Comparison of ENCODE assay signal across 23 cellular contexts in genomic region chr15:93190238-93190637, GRCh38.
DNase-seq lines count a peak whose midpoint lies in the region; FAIRE-seq and TF ChIP-seq lines count a peak whose summit lies in the region.
"Had no signal": no experiment of that assay in that cellular context is flagged by ENCODE, and none has a peak within 500 bp of the region (broad histone marks: within the 10 kb centered on the region; RNA-seq: fewer than 3 reads in every experiment).

No MANE protein-coding gene starts in this region.

- H4K8ac ChIP-seq in H1 (ENCODE audit: extremely low read depth, insufficient read depth, low read length), result no peak overlapping the region

- H3K36me3 Mint-ChIP-seq in neural progenitor cell, result peaks cover 2% of the 10 kb centered on the region
- H3K36me3 Mint-ChIP-seq: CD14-positive monocyte; CD8-positive, alpha-beta memory T cell had no signal

- no peaks in the 10 kb centered on the region for H3K79me2 ChIP-seq in H1 (ENCODE audit: control insufficient read depth in 1 of 2, insufficient read depth in 2 of 2, low read length in 2 of 2)
- H3K79me2 ChIP-seq in neural progenitor cell (ENCODE audit: low read depth), result no peaks in the 10 kb centered on the region

- H2BK5ac ChIP-seq in H1 (ENCODE audit: low read depth, low read length), result no peak overlapping the region

- no peak overlapping the region for H2BK120ac ChIP-seq in H1 (replicated peaks; ENCODE audit: low read depth, low read length)

- H3K9me3 ChIP-seq in H1 (ENCODE audit: insufficient read depth in 2 of 2, low read depth in 1 of 2, low read length in 1 of 2) (no peaks in the 10 kb centered on the region), neural progenitor cell (ENCODE audit: low read depth) (no peaks in the 10 kb centered on the region)
- H3K9me3 ChIP-seq: BE2C; BLaER1 treated with 17β-estradiol and CSF1 and Interleukin-3, amounts not matched to agents 10 nM and 100 nM had no signal

- no peak for FAIRE-seq in H1 (lab: Jason Lieb, UNC)
- FAIRE-seq: A204.1, D721Med, GM12878 had no signal

- peaks cover 10% of the 10 kb centered on the region for H3K27me3 Mint-ChIP-seq in neural progenitor cell (ENCODE audit: insufficient read depth, low read depth)

- 0 out of 7 replicates have a peak, but pooled peaks cover 0 to 2% (median 0%) of the 10 kb centered on the region in 4 experiments for H3K27me3 ChIP-seq in H1 (replicated peaks in 1 of 4; ENCODE audit: control insufficient read depth in 3 of 4, extremely low read depth in 1 of 4, insufficient read depth in 3 of 4, low read length in 3 of 4)
- H3K27me3 ChIP-seq in neural progenitor cell, result no peaks in the 10 kb centered on the region
- H3K27me3 ChIP-seq: BLaER1 treated with 17β-estradiol and CSF1 and Interleukin-3, amounts not matched to agents 10 nM and 100 nM had no signal

- POLR2A ChIA-PET in H1 (lab: Charles Lee; ENCODE audit: partially characterized antibody), result no interaction called here

- H4K20me1 ChIP-seq in H1 (replicated peaks in 1 of 2; ENCODE audit: control insufficient read depth in 1 of 2, insufficient read depth in 2 of 2, low read length in 2 of 2) (no peaks in the 10 kb centered on the region), neural progenitor cell (ENCODE audit: low read depth) (no peaks in the 10 kb centered on the region)
- H4K20me1 ChIP-seq: BLaER1 treated with 17β-estradiol and CSF1 and Interleukin-3, amounts not matched to agents 10 nM and 100 nM had no signal

- H3K14ac ChIP-seq in H1 (ENCODE audit: insufficient read length), result no peak overlapping the region

- H2BK12ac ChIP-seq in H1 (ENCODE audit: low read depth, low read length), result no peak overlapping the region

- no peaks in the 10 kb centered on the region; the same call in 1 of the 2 replicates for H3K23me2 ChIP-seq in H1 (ENCODE audit: low read depth, low read length)

- no peak for TF ChIP-seq RAD21 in H1 (IDR thresholded peaks at IDR 0.05 in 1 of 2, conservative IDR thresholded peaks at IDR 0.05 in 1 of 2; ENCODE audit: low read depth in 2 of 2, low read length in 2 of 2)

- H3K9me3 Mint-ChIP-seq in neural progenitor cell, result peaks cover 3% of the 10 kb centered on the region
- H3K9me3 Mint-ChIP-seq: CD4-positive, alpha-beta T cell; CD8-positive, alpha-beta memory T cell had no signal

- H3K4me3 ChIP-seq in H1 (ENCODE audit: extremely low read depth in 1 of 4, insufficient read depth in 2 of 4, low read depth in 3 of 4, low read length in 4 of 4) (no peak overlapping the region), neural progenitor cell (no peak overlapping the region)
- H3K4me3 ChIP-seq: BLaER1 treated with 17β-estradiol and CSF1 and Interleukin-3, amounts not matched to agents 10 nM and 100 nM; GM12878 had no signal

- H4K5ac ChIP-seq in H1 (ENCODE audit: insufficient read length, low read depth, low read length), result no peak overlapping the region

- no peak overlapping the region for H2AK5ac ChIP-seq in H1 (ENCODE audit: low read depth, low read length)

- H3K27ac ChIP-seq in H1 (ENCODE audit: low read depth, low read length), result no peak overlapping the region
- H3K27ac ChIP-seq in neural progenitor cell, result no peak overlapping the region
- H3K27ac ChIP-seq: 22Rv1; BLaER1 treated with 17β-estradiol and CSF1 and Interleukin-3, amounts not matched to agents 10 nM and 100 nM had no signal

- H3K4me1 Mint-ChIP-seq in neural progenitor cell, result peaks cover 44% of the 10 kb centered on the region
- H3K4me1 Mint-ChIP-seq: CD8-positive, alpha-beta memory T cell had no signal

- H3K4me1 ChIP-seq in H1 (replicated peaks in 1 of 4; ENCODE audit: control insufficient read depth in 3 of 4, insufficient read depth in 4 of 4, low read length in 3 of 4) (peaks cover 0 to 17% (median 7%) of the 10 kb centered on the region in 4 experiments; a peak in 5 of 7 replicates), neural progenitor cell (peaks cover 40% of the 10 kb centered on the region)
- H3K4me1 ChIP-seq: BE2C had no signal

- WGBS in H1 (ENCODE audit: extremely low coverage in 1 of 2, insufficient coverage in 1 of 2, insufficient read length in 1 of 2, insufficient replicate concordance in 2 of 2, low coverage in 1 of 2, low lambda C conversion rate in 2 of 2, missing lambda C conversion rate in 1 of 2), 2 experiments, result 55% methylated on average over 8 of the region's 8 CpGs; no CpG with 5 or more reads in 1 of the 2 experiments

- H4K91ac ChIP-seq in H1 (replicated peaks; ENCODE audit: insufficient read length, low read length), result no peak overlapping the region

- H2BK20ac ChIP-seq in H1 (ENCODE audit: low read length), result no peak overlapping the region

- H3F3A ChIP-seq in neural progenitor cell (ENCODE audit: low read depth), result peaks cover 19% of the 10 kb centered on the region

- TF ChIP-seq POLR2A in H1 (IDR thresholded peaks at IDR 0.05; ENCODE audit: control extremely low read depth in 1 of 2, low read depth in 2 of 2, low read length in 2 of 2), result no peak

- H3K56ac ChIP-seq in H1 (replicated peaks; ENCODE audit: insufficient read length, low read depth, low read length), result no peak overlapping the region

- no peak for TF ChIP-seq EP300 in H1 (IDR thresholded peaks at IDR 0.05; ENCODE audit: borderline replicate concordance in 1 of 2, low read depth in 2 of 2, low read length in 2 of 2)

- DNase-seq in NCI-H146 (lab: John Stamatoyannopoulos, UW), result peak; percentile 26
- DNase-seq in NCI-H146 treated with DMSO at 0.1 percent for 48 hours (lab: John Stamatoyannopoulos, UW; ENCODE audit: unreplicated experiment), result no peak
- no peak for DNase-seq in H1 (ENCODE audit: low read depth in 1 of 2, low spot score in 2 of 2)
- no peak for DNase-seq in neural progenitor cell (ENCODE audit: low spot score)
- DNase-seq in NCI-H187 (lab: John Stamatoyannopoulos, UW), result no peak
- no peak for DNase-seq in stimulated activated CD4-positive, alpha-beta T cell treated with anti-CD3 and anti-CD28 coated beads, Interleukin-15, amount 100 ng/mL, for 24 hours
- DNase-seq: ACHN; AML-193; CD4-positive, alpha-beta T cell; CD8-positive, alpha-beta memory T cell; DMS 273 treated with DMSO at 0.1 percent for 48 hours; DMS79; EL; GDM1; GOT3; H7 had no signal

- H3K4me2 ChIP-seq in H1 (ENCODE audit: insufficient read depth in 1 of 2, low read depth in 2 of 2, low read length in 2 of 2) (peak overlapping the region in 1 of 2 experiments; percentile 34; a peak in 1 of 4 replicates), neural progenitor cell (peak overlapping the region; percentile 32)
- H3K4me2 ChIP-seq: BLaER1 treated with 17β-estradiol and CSF1 and Interleukin-3, amounts not matched to agents 10 nM and 100 nM had no signal

- no peak overlapping the region for H3K4ac ChIP-seq in H1 (replicated peaks; ENCODE audit: insufficient read length, low read depth, low read length)

- TF ChIP-seq CTCF in H1 (IDR thresholded peaks at IDR 0.05; ENCODE audit: control extremely low read depth in 1 of 3, insufficient read depth in 1 of 3, low read depth in 1 of 3, low read length in 3 of 3) (no peak), neural progenitor cell (IDR thresholded peaks at IDR 0.05) (no peak)

- H3K79me1 ChIP-seq in H1 (ENCODE audit: low read depth, low read length), result no peaks in the 10 kb centered on the region

- no peak overlapping the region for H3K9ac ChIP-seq in H1 (replicated peaks in 1 of 4; ENCODE audit: extremely low read depth in 1 of 4, low read depth in 3 of 4, low read length in 3 of 4)
- H3K9ac ChIP-seq in neural progenitor cell, result no peak overlapping the region
- H3K9ac ChIP-seq: BLaER1 treated with 17β-estradiol and CSF1 and Interleukin-3, amounts not matched to agents 10 nM and 100 nM had no signal

- CTCF ChIA-PET in H1 (lab: Charles Lee; ENCODE audit: partially characterized antibody), result interaction anchor here (1.1 kb wide), 1 partner anchor 27 kb away, joined by 3 read pairs; no protein-coding TSS in a partner anchor

- H3K18ac ChIP-seq in H1 (ENCODE audit: extremely low read depth, low read length), result no peak overlapping the region

- H3K23ac ChIP-seq in H1 (ENCODE audit: insufficient read length), result no peak overlapping the region

- H3K4me3 Mint-ChIP-seq in neural progenitor cell, result no peak overlapping the region
- H3K4me3 Mint-ChIP-seq: CD4-positive, alpha-beta T cell; CD8-positive, alpha-beta memory T cell had no signal

- H2AFZ ChIP-seq in H1 (ENCODE audit: low read length) (no peak overlapping the region), neural progenitor cell (replicated peaks) (no peak overlapping the region)

- H3K36me3 ChIP-seq in H1 (ENCODE audit: control insufficient read depth in 2 of 4, insufficient read depth in 4 of 4, low read length in 3 of 4) (no peaks in the 10 kb centered on the region), neural progenitor cell (no peaks in the 10 kb centered on the region)
- H3K36me3 ChIP-seq: BE2C; BLaER1 treated with 17β-estradiol and CSF1 and Interleukin-3, amounts not matched to agents 10 nM and 100 nM had no signal

- H2BK15ac ChIP-seq in H1 (ENCODE audit: low read length), result no peak overlapping the region

- H3K27ac Mint-ChIP-seq in neural progenitor cell, result no peak overlapping the region
- H3K27ac Mint-ChIP-seq: CD14-positive monocyte; CD4-positive, alpha-beta T cell had no signal

TF ChIP-seq in H1, 55 proteins besides CTCF, POLR2A, EP300 and RAD21:
- no peak for TF ChIP-seq PHF8 (conservative IDR thresholded peaks at IDR 0.05; ENCODE audit: low read depth, low read length)
- TF ChIP-seq TEAD4 (IDR thresholded peaks at IDR 0.05; ENCODE audit: low read depth, low read length), result peak; percentile 84; the same call in 1 of the 2 replicates
- no peak for TF ChIP-seq SP4 (IDR thresholded peaks at IDR 0.05; ENCODE audit: low read length)
- TF ChIP-seq ATF2 (IDR thresholded peaks at IDR 0.05; ENCODE audit: low read length), result no peak
- TF ChIP-seq KDM1A (IDR thresholded peaks at IDR 0.05; ENCODE audit: borderline replicate concordance, low read length), result 0 out of 2 replicates have a peak, but pooled peaks have one; percentile 31
